ENCODE assay signal across 11 cellular contexts in genomic region chr2:42129487-42129852, GRCh38. TPM values are rescaled to one million over a fixed set of nuclear protein-coding genes. Genes with fewer than 3 reads are reported as not detected.
DNase-seq lines count a peak whose midpoint lies in the region; ATAC-seq and TF ChIP-seq lines count a peak whose summit lies in the region.
"Had no signal": no experiment of that assay in that cellular context is flagged by ENCODE, and none has a peak within 500 bp of the region (broad histone marks: within the 10 kb centered on the region; RNA-seq: fewer than 3 reads in every experiment).

No MANE protein-coding gene starts in this region.

- DNase-seq in activated naive CD4-positive, alpha-beta T cell treated with anti-CD3 and anti-CD28 coated beads for 36 hours, result no peak
- DNase-seq in activated CD4-positive, alpha-beta memory T cell treated with anti-CD3 and anti-CD28 coated beads, Interleukin-2, amount 10 ng/mL, durations not matched to agents 7 days and 5 days, result no peak
- DNase-seq in mesothelial cell of epicardium (ENCODE audit: low spot score in 2 of 2, unreplicated experiment in 2 of 2) (no peak), iPS-NIHi7 (ENCODE audit: extremely low spot score) (no peak), pons (ENCODE audit: low spot score) (no peak)
- DNase-seq: NCI-H1092 had no signal

- H3K4me3 Mint-ChIP-seq in activated naive CD4-positive, alpha-beta T cell treated with anti-CD3 and anti-CD28 coated beads, Interleukin-2, amount 50 U/mL, for 24 hours, result peak overlapping the region; percentile 59
- H3K4me3 Mint-ChIP-seq in activated naive CD4-positive, alpha-beta T cell treated with anti-CD3 and anti-CD28 coated beads for 36 hours, result no peak overlapping the region
- H3K4me3 Mint-ChIP-seq in activated CD4-positive, alpha-beta memory T cell treated with anti-CD3 and anti-CD28 coated beads, Interleukin-2, amount 10 ng/mL, durations not matched to agents 7 days and 5 days, result no peak overlapping the region
- H3K4me3 Mint-ChIP-seq in mesothelial cell of epicardium, result no peak overlapping the region

- TF ChIP-seq CTCF in mesothelial cell of epicardium (IDR thresholded peaks at IDR 0.05; ENCODE audit: unreplicated experiment), result no peak

- POLR2A ChIA-PET in activated CD4-positive, alpha-beta memory T cell treated with anti-CD3 and anti-CD28 coated beads, Interleukin-2, amount 10 ng/mL, durations not matched to agents 7 days and 5 days (lab: Charles Lee), result interaction anchor here (1.2 to 7.7 kb wide), 5 partner anchors 11 to 42 kb away, joined by 4 to 240 read pairs (median 14); no protein-coding TSS in a partner anchor

- intact Hi-C loops in activated naive CD4-positive, alpha-beta T cell treated with anti-CD3 and anti-CD28 coated beads for 36 hours (cut with micrococcal nuclease), result no loop called here

- ATAC-seq in GM18873 (IDR thresholded peaks at IDR 0.05; ENCODE audit: low FRiP score, unreplicated experiment), result no peak
- no peak for ATAC-seq in HG02610 (IDR thresholded peaks at IDR 0.05; ENCODE audit: unreplicated experiment)
- ATAC-seq: Right ventricle myocardium inferior had no signal

- H3K27me3 Mint-ChIP-seq in activated naive CD4-positive, alpha-beta T cell treated with anti-CD3 and anti-CD28 coated beads, Interleukin-2, amount 50 U/mL, for 24 hours, result no peaks in the 10 kb centered on the region
- no peaks in the 10 kb centered on the region for H3K27me3 Mint-ChIP-seq in activated naive CD4-positive, alpha-beta T cell treated with anti-CD3 and anti-CD28 coated beads for 36 hours (ENCODE audit: low read depth)
- H3K27me3 Mint-ChIP-seq in activated CD4-positive, alpha-beta memory T cell treated with anti-CD3 and anti-CD28 coated beads, Interleukin-2, amount 10 ng/mL, durations not matched to agents 7 days and 5 days, result no peaks in the 10 kb centered on the region
- no peaks in the 10 kb centered on the region for H3K27me3 Mint-ChIP-seq in mesothelial cell of epicardium (ENCODE audit: low read depth)

- peaks cover 96% of the 10 kb centered on the region for H3K4me1 Mint-ChIP-seq in activated naive CD4-positive, alpha-beta T cell treated with anti-CD3 and anti-CD28 coated beads, Interleukin-2, amount 50 U/mL, for 24 hours
- peaks cover 88% of the 10 kb centered on the region for H3K4me1 Mint-ChIP-seq in activated naive CD4-positive, alpha-beta T cell treated with anti-CD3 and anti-CD28 coated beads for 36 hours (ENCODE audit: low read depth)
- H3K4me1 Mint-ChIP-seq in activated CD4-positive, alpha-beta memory T cell treated with anti-CD3 and anti-CD28 coated beads, Interleukin-2, amount 10 ng/mL, durations not matched to agents 7 days and 5 days, result peaks cover 93% of the 10 kb centered on the region
- peaks cover 71% of the 10 kb centered on the region for H3K4me1 Mint-ChIP-seq in mesothelial cell of epicardium

- no peaks in the 10 kb centered on the region for H3K36me3 Mint-ChIP-seq in activated naive CD4-positive, alpha-beta T cell treated with anti-CD3 and anti-CD28 coated beads, Interleukin-2, amount 50 U/mL, for 24 hours
- no peaks in the 10 kb centered on the region for H3K36me3 Mint-ChIP-seq in activated naive CD4-positive, alpha-beta T cell treated with anti-CD3 and anti-CD28 coated beads for 36 hours (ENCODE audit: low read depth)
- H3K36me3 Mint-ChIP-seq in activated CD4-positive, alpha-beta memory T cell treated with anti-CD3 and anti-CD28 coated beads, Interleukin-2, amount 10 ng/mL, durations not matched to agents 7 days and 5 days (ENCODE audit: low read depth), result peaks cover 3% of the 10 kb centered on the region
- no peaks in the 10 kb centered on the region for H3K36me3 Mint-ChIP-seq in mesothelial cell of epicardium

- CTCF ChIA-PET in activated naive CD4-positive, alpha-beta T cell treated with anti-CD3 and anti-CD28 coated beads for 36 hours (lab: Charles Lee), result interaction anchor here (1.1 to 1.9 kb wide), 4 partner anchors 9 to 33 kb away, joined by 4 to 8 read pairs (median 6); no protein-coding TSS in a partner anchor
- CTCF ChIA-PET in activated CD4-positive, alpha-beta memory T cell treated with anti-CD3 and anti-CD28 coated beads, Interleukin-2, amount 10 ng/mL, durations not matched to agents 7 days and 5 days (lab: Charles Lee), result interaction anchor here (1.0 to 4.9 kb wide), 6 partner anchors 11 to 34 kb away, joined by 3 to 20 read pairs (median 8); no protein-coding TSS in a partner anchor

- H3K27ac Mint-ChIP-seq in activated naive CD4-positive, alpha-beta T cell treated with anti-CD3 and anti-CD28 coated beads, Interleukin-2, amount 50 U/mL, for 24 hours, result peak overlapping the region; percentile 63
- no peak overlapping the region for H3K27ac Mint-ChIP-seq in activated naive CD4-positive, alpha-beta T cell treated with anti-CD3 and anti-CD28 coated beads for 36 hours
- H3K27ac Mint-ChIP-seq in activated CD4-positive, alpha-beta memory T cell treated with anti-CD3 and anti-CD28 coated beads, Interleukin-2, amount 10 ng/mL, durations not matched to agents 7 days and 5 days, result peak overlapping the region; percentile 88
- peak overlapping the region; percentile 28 for H3K27ac Mint-ChIP-seq in mesothelial cell of epicardium
- H3K27ac Mint-ChIP-seq: activated T-helper 2 cell treated with anti-CD3 and anti-CD28 coated beads, Interferon-gamma antibody, Interleukin-2, Interleukin-4, amounts not matched to agents 10 μg/mL and 5 μg/mL and 100 μg/mL, durations not matched to agents 14 hours and 24 hours and 36 hours had no signal

- no peaks in the 10 kb centered on the region for H3K9me3 Mint-ChIP-seq in activated naive CD4-positive, alpha-beta T cell treated with anti-CD3 and anti-CD28 coated beads, Interleukin-2, amount 50 U/mL, for 24 hours
- no peaks in the 10 kb centered on the region for H3K9me3 Mint-ChIP-seq in activated naive CD4-positive, alpha-beta T cell treated with anti-CD3 and anti-CD28 coated beads for 36 hours
- H3K9me3 Mint-ChIP-seq in activated CD4-positive, alpha-beta memory T cell treated with anti-CD3 and anti-CD28 coated beads, Interleukin-2, amount 10 ng/mL, durations not matched to agents 7 days and 5 days, result no peaks in the 10 kb centered on the region
- H3K9me3 Mint-ChIP-seq in mesothelial cell of epicardium, result no peaks in the 10 kb centered on the region
- H3K9me3 Mint-ChIP-seq: activated T-helper 2 cell treated with anti-CD3 and anti-CD28 coated beads, Interferon-gamma antibody, Interleukin-2, Interleukin-4, amounts not matched to agents 10 μg/mL and 5 μg/mL and 100 μg/mL, durations not matched to agents 14 hours and 24 hours and 36 hours had no signal

RNA-seq across cellular contexts. Expression of gene EML4, which starts 39.7 kb away (rescaled TPM):
- total RNA-seq in activated naive CD4-positive, alpha-beta T cell treated with anti-CD3 and anti-CD28 coated beads for 36 hours, result 10 to 100 TPM; 65.8 to 65.9 TPM
- 100 to 1,000 TPM; 130 to 133 TPM for total RNA-seq in activated CD4-positive, alpha-beta memory T cell treated with anti-CD3 and anti-CD28 coated beads, Interleukin-2, amount 10 ng/mL, durations not matched to agents 7 days and 5 days
- total RNA-seq in mesothelial cell of epicardium, result 93.4 to 97.2 TPM (median 95.6 TPM) in 3 replicates
